ENCODE assay signal across 33 cellular contexts in the genomic region with DNA sequence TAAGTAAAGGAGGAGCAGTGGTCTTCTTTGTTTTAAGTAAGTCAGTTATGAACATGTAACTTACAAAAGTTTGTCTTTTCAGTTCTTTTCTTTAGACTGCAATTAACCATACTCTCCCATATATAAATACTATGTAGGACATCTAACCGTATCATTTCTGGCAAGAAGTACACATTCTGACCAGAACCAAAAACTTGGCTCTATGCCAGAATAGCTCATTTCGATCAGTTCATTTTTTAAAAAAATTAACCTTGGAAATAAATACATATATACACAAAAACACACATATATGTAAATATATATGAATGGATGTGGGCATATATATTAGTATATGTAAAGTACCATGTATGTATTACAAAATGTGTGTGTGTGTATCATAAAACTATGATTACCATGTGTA.
"Had no signal": no experiment of that assay in that cellular context is flagged by ENCODE, and none has a peak within 500 bp of the region (broad histone marks: within the 10 kb centered on the region; RNA-seq: fewer than 3 reads in every experiment).

No MANE protein-coding gene starts in this region.

- H3K4me1 ChIP-seq: adrenal gland, body of pancreas, breast epithelium had no signal

- H3K27me3 ChIP-seq: adrenal gland, body of pancreas, brain microvascular endothelial cell, breast epithelium had no signal

- H3K27ac ChIP-seq: adrenal gland, body of pancreas, brain microvascular endothelial cell, breast epithelium, VCaP had no signal

- ATAC-seq: activated CD4-positive, alpha-beta T cell treated with anti-CD3 and anti-CD28 coated beads for 36 hours; activated CD8-positive, alpha-beta memory T cell treated with anti-CD3 and anti-CD28 coated beads, Interleukin-2, amount 10 ng/mL, durations not matched to agents 7 days and 5 days; activated CD8-positive, alpha-beta T cell treated with anti-CD3 and anti-CD28 coated beads, Interleukin-2, amount 10 ng/mL, durations not matched to agents 7 days and 5 days; activated naive CD4-positive, alpha-beta T cell treated with anti-CD3 and anti-CD28 coated beads, Interleukin-2, amount 50 U/mL, for 72 hours; activated T-cell treated with anti-CD3 and anti-CD28 coated beads, Interleukin-2, amount 50 U/mL, for 4 hours; activated T-cell treated with anti-CD3 and anti-CD28 coated beads, Interleukin-2, amount 50 U/mL, for 72 hours; activated T-helper 17 cell treated with anti-CD3 and anti-CD28 coated beads, Interleukin-2, amount 50 U/mL, for 72 hours; body of pancreas had no signal

- H3K9me3 ChIP-seq: adrenal gland, body of pancreas, breast epithelium had no signal

- H3K36me3 ChIP-seq: adrenal gland, brain microvascular endothelial cell, breast epithelium had no signal

- H3K4me3 ChIP-seq: adrenal gland, body of pancreas, breast epithelium had no signal

- DNase-seq: activated B cell treated with CpG ODN at 0.5 μM for 24 hours; activated CD4-positive, alpha-beta memory T cell treated with anti-CD3 and anti-CD28 coated beads, Interleukin-2, amount 10 ng/mL, durations not matched to agents 7 days and 5 days; activated CD4-positive, alpha-beta T cell treated with anti-CD3 and anti-CD28 coated beads for 1 hour; activated CD4-positive, alpha-beta T cell treated with anti-CD3 and anti-CD28 coated beads for 36 hours; activated CD4-positive, alpha-beta T cell treated with anti-CD3 and anti-CD28 coated beads for 48 hours; activated CD4-positive, alpha-beta T cell treated with anti-CD3 and anti-CD28 coated beads, Interleukin-2, amount 10 ng/mL, durations not matched to agents 7 days and 5 days; activated CD4-positive, alpha-beta T cell treated with anti-CD3 and anti-CD28 coated beads, Interleukin-2, amount 50 U/mL, for 48 hours; activated CD8-positive, alpha-beta memory T cell treated with anti-CD3 and anti-CD28 coated beads for 24 hours; activated CD8-positive, alpha-beta memory T cell treated with anti-CD3 and anti-CD28 coated beads, Interleukin-2, amount 10 ng/mL, durations not matched to agents 7 days and 5 days; activated CD8-positive, alpha-beta memory T cell treated with anti-CD3 and anti-CD28 coated beads, Interleukin-2, amount 50 U/mL, for 48 hours; activated CD8-positive, alpha-beta T cell treated with anti-CD3 and anti-CD28 coated beads, Interleukin-2, amount 10 ng/mL, durations not matched to agents 7 days and 5 days; activated effector memory CD4-positive, alpha-beta T cell treated with anti-CD3 and anti-CD28 coated beads, Interleukin-2, amount 50 U/mL, for 16 hours; activated gamma-delta T cell treated with Interleukin-2 at 50 U/mL for 16 hours; activated naive CD4-positive, alpha-beta T cell; activated naive CD4-positive, alpha-beta T cell treated with anti-CD3 and anti-CD28 coated beads for 36 hours; activated naive CD4-positive, alpha-beta T cell treated with anti-CD3 and anti-CD28 coated beads, Interleukin-2, amount 50 U/mL, for 16 hours; activated naive CD8-positive, alpha-beta T cell treated with anti-CD3 and anti-CD28 coated beads for 36 hours; activated T-cell treated with anti-CD3 and anti-CD28 coated beads, Interleukin-2, amount 50 U/mL, for 1 hour; activated T-cell treated with anti-CD3 and anti-CD28 coated beads, Interleukin-2, amount 50 U/mL, for 4 hours; activated T-cell treated with anti-CD3 and anti-CD28 coated beads, Interleukin-2, amount 50 U/mL, for 72 hours; adrenal gland; amniotic stem cell; aorta; body of pancreas; brain microvascular endothelial cell; central memory CD4-positive, alpha-beta T cell; T-helper 1 cell; T-helper 2 cell; T-helper 9 cell had no signal
